Comparison of ENCODE assay signal across 1 cellular context in the genomic region with DNA sequence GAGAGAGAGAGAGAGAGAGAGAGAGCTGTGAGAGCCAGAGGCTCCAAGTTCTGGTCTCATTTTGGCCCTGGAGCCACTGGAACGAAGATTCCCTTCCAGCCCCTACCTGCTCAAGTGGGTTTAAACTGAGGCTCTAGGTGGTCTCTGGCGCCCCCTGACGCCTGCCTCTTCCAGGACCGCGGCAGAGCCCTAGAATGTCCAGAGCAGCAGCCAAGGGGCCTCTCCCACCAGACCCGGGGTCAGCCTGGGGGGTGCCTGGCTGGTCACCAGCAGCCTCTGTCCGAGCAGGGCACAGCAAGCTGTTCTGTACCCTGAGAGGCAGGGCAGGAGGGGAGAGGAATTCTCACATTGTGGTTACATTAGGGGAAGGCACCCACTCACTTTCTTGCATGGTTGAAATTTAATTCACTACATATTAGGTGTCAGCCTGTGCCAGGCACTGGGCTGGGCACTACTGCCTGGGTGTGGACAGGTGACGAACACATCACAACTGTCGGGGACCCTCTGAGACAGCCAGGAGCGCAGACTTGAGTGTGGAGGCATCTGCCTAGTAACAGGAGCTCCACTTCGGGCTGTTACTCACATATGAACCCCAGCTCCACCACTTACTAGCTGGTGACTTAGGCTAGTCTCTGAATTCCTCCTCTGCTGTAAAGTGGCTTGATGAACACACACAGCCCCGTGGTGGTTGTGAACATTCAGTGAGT.
TF ChIP-seq lines count a peak whose summit lies in the region.

No MANE protein-coding gene starts in this region.

TF ChIP-seq in K562, 482 proteins besides CTCF, POLR2A, EP300 and RAD21 (continued from another document):
- TF ChIP-seq, protein P1, sequence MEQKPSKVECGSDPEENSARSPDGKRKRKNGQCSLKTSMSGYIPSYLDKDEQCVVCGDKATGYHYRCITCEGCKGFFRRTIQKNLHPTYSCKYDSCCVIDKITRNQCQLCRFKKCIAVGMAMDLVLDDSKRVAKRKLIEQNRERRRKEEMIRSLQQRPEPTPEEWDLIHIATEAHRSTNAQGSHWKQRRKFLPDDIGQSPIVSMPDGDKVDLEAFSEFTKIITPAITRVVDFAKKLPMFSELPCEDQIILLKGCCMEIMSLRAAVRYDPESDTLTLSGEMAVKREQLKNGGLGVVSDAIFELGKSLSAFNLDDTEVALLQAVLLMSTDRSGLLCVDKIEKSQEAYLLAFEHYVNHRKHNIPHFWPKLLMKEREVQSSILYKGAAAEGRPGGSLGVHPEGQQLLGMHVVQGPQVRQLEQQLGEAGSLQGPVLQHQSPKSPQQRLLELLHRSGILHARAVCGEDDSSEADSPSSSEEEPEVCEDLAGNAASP (IDR thresholded peaks at IDR 0.05): no peak
